In the genomic region with DNA sequence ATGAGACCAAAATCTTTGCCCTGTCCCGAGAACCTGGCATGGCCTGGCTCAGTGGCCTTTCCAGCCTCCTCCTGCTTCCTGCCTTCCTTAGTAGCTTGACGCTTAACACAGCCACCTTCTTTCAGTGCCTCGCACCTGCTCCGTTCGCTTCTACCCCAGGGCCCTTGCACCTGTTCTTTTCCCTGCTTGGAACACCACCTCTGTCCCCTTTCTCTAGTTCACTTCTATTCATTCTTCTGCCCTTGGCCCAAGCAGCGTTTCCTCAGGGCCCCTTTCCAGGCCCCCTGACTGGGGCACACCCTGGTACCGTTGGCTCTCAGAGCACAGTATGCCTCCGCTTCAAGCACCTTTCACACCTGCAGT, we compare ENCODE assay signal across 23 cellular contexts. TPM values are rescaled to one million over a fixed set of nuclear protein-coding genes. Genes with fewer than 3 reads are reported as not detected.
"Had no signal": no experiment of that assay in that cellular context is flagged by ENCODE, and none has a peak within 500 bp of the region (broad histone marks: within the 10 kb centered on the region; RNA-seq: fewer than 3 reads in every experiment).

No MANE protein-coding gene starts in this region.

- ATAC-seq: heart right ventricle; naive thymus-derived CD4-positive, alpha-beta T cell; stimulated activated naive B cell treated with anti-CD40 and anti-IgM and Interleukin-4, amounts not matched to agents 10 μg/mL and 1 μg/mL and 100 μg/mL, for 72 hours; stimulated activated naive CD8-positive, alpha-beta T cell treated with anti-CD3 and anti-CD28 coated beads, Interleukin-15, amount 100 ng/mL, for 72 hours; upper lobe of right lung had no signal

- DNase-seq: effector memory CD4-positive, alpha-beta T cell; heart right ventricle; hypothalamus; kidney glomerular epithelial cell; mammary epithelial cell; naive thymus-derived CD4-positive, alpha-beta T cell; nephron progenitor cell; sigmoid colon; stimulated activated CD4-positive, alpha-beta T cell treated with anti-CD3 and anti-CD28 coated beads, Interleukin-2, amount 100 ng/mL, for 24 hours; stimulated activated CD4-positive, alpha-beta T cell treated with anti-CD3 and anti-CD28 coated beads, Interleukin-4, amount 100 ng/mL, for 4 hours; stimulated activated naive B cell treated with anti-CD40 and anti-IgM and Interleukin-4, amounts not matched to agents 10 μg/mL and 1 μg/mL and 100 μg/mL, for 72 hours; stimulated activated naive CD8-positive, alpha-beta T cell treated with anti-CD3 and anti-CD28 coated beads, Interleukin-15, amount 100 ng/mL, for 72 hours; testis; upper lobe of right lung had no signal

- H3K36me3 Mint-ChIP-seq: stimulated activated naive B cell treated with anti-CD40 and anti-IgM and Interleukin-4, amounts not matched to agents 10 μg/mL and 1 μg/mL and 100 μg/mL, for 72 hours had no signal

- H3K9me3 ChIP-seq: heart right ventricle, right atrium auricular region, sigmoid colon, testis, tibial nerve, upper lobe of right lung had no signal

- H3K4me3 Mint-ChIP-seq: naive thymus-derived CD4-positive, alpha-beta T cell; nephron progenitor cell; stimulated activated naive B cell treated with anti-CD40 and anti-IgM and Interleukin-4, amounts not matched to agents 10 μg/mL and 1 μg/mL and 100 μg/mL, for 72 hours; stimulated activated naive CD8-positive, alpha-beta T cell treated with anti-CD3 and anti-CD28 coated beads, Interleukin-15, amount 100 ng/mL, for 72 hours had no signal

- H3K27ac Mint-ChIP-seq: nephron progenitor cell; stimulated activated naive B cell treated with anti-CD40 and anti-IgM and Interleukin-4, amounts not matched to agents 10 μg/mL and 1 μg/mL and 100 μg/mL, for 72 hours; stimulated activated naive CD8-positive, alpha-beta T cell treated with anti-CD3 and anti-CD28 coated beads, Interleukin-15, amount 100 ng/mL, for 72 hours had no signal

- FAIRE-seq: frontal cortex, islet of Langerhans had no signal

- H3K27me3 Mint-ChIP-seq: naive thymus-derived CD4-positive, alpha-beta T cell had no signal

- H3K27me3 ChIP-seq: right atrium auricular region, testis, tibial nerve, upper lobe of right lung had no signal

- H3K4me3 ChIP-seq: heart right ventricle, right atrium auricular region, sigmoid colon, skin epidermis, testis, tibial nerve, upper lobe of right lung had no signal

- H3K27ac ChIP-seq: heart right ventricle, right atrium auricular region, testis, upper lobe of right lung had no signal

- H3K9me3 Mint-ChIP-seq: naive thymus-derived CD4-positive, alpha-beta T cell; nephron progenitor cell; stimulated activated naive B cell treated with anti-CD40 and anti-IgM and Interleukin-4, amounts not matched to agents 10 μg/mL and 1 μg/mL and 100 μg/mL, for 72 hours; stimulated activated naive CD8-positive, alpha-beta T cell treated with anti-CD3 and anti-CD28 coated beads, Interleukin-15, amount 100 ng/mL, for 72 hours had no signal

RNA-seq across cellular contexts. Expression of gene HTR6, which starts 9.0 kb away (rescaled TPM):
- total RNA-seq: epithelial cell of proximal tubule, heart right ventricle, liver, mammary epithelial cell, mesenteric fat pad, right atrium auricular region, sigmoid colon, subcutaneous adipose tissue, tibial nerve, upper lobe of right lung had no signal
- polyA plus RNA-seq: heart right ventricle, liver, mammary epithelial cell had no signal
